ENCODE assay signal across 8 cellular contexts in genomic region chr13:49690990-49691886, GRCh38.
DNase-seq lines count a peak whose midpoint lies in the region; ATAC-seq and TF ChIP-seq lines count a peak whose summit lies in the region.

Gene EBPL, minus strand, starts transcription at chr13:49691486. Its CDS starts 62 bp downstream, at chr13:49691424.

- DNase-seq in NCI-H1694 treated with DMSO at 0.1 percent for 48 hours (lab: John Stamatoyannopoulos, UW) (peak; percentile 61), T-helper 9 cell (peak; percentile 86), astrocyte of the cerebellum (ENCODE audit: low read depth) (peak; percentile 67), hippocampal formation (lab: John Stamatoyannopoulos, UW) (peak; percentile 52 to 73), retina (peak; percentile 93), cortex of kidney (lab: John Stamatoyannopoulos, UW) (no peak)

- ATAC-seq in GM18505 (IDR thresholded peaks at IDR 0.05; ENCODE audit: unreplicated experiment) (peak; percentile 97), HG02885 (IDR thresholded peaks at IDR 0.05; ENCODE audit: poor library complexity, unreplicated experiment) (peak; percentile 99)

- TF ChIP-seq POLR2A in GM18505 (IDR thresholded peaks at IDR 0.05; ENCODE audit: borderline replicate concordance, extremely low read depth, insufficient read depth, insufficient read length): peak; percentile 66

- in situ Hi-C loops in astrocyte of the cerebellum (cut with HindIII; ENCODE audit: low sequenced_read_pairs): no loop called here

- H3K4me3 ChIP-seq in astrocyte of the cerebellum (ENCODE audit: low read depth, low read length): peak within 1 kb of the TSS; percentile 62

- no peak for TF ChIP-seq CTCF in astrocyte of the cerebellum (IDR thresholded peaks at IDR 0.05; ENCODE audit: low read depth, low read length, missing control alignments)
